8 cellular contexts compared by ENCODE assay signal in the genomic region with DNA sequence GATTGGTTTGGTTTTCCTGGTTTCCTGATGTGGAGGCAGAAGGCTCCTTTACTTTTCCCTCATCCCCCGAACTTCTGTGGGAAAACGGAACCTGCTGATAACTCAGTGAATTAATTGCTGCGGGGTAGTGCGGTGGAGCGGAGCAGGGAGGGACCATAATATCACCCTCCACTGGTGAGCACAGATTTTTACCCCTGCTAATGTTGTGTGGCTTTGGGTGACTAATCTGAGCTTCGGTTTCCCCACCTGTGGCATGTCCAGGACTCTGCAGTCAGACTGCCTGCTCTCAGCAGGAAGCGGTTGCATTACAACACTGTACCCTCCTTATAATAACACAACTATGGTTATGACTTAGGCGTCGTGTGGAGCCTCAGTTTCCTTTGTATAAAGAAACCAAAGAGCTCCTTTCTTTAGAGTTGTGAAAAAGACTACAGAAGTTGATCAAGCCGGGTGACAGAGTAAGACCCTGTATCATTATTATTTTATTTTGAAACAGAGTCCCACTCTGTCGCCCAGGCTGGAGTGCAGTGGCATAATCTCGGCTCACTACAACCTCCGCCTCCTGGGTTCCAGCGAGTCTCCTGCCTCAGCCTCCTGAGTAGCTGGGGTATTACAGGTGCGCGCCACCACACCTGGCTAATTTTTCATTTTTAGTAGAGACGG. TPM values are rescaled to one million over a fixed set of nuclear protein-coding genes. Genes with fewer than 3 reads are reported as not detected.
DNase-seq lines count a peak whose midpoint lies in the region; ATAC-seq and TF ChIP-seq lines count a peak whose summit lies in the region.

No MANE protein-coding gene starts in this region.

- H3K4me2 ChIP-seq in mammary epithelial cell (ENCODE audit: insufficient read depth, low read depth, low read length) (peak overlapping the region; percentile 41), neuronal stem cell (ENCODE audit: insufficient read depth, low read length, poor library complexity, severe bottlenecking) (no peak overlapping the region)

- no peaks in the 10 kb centered on the region for H4K20me1 ChIP-seq in mammary epithelial cell (ENCODE audit: insufficient read depth, low read length)

- DNase-seq in cardiac muscle cell (ENCODE audit: low read depth in 1 of 2, low spot score in 1 of 2) (peak in 1 of 2 donors; percentile 70), Right ventricle myocardium inferior (ENCODE audit: missing footprints) (no peak), SK-N-MC (ENCODE audit: low read depth, low spot score) (peak; percentile 24), mammary epithelial cell (peak; percentile 86), neuronal stem cell (ENCODE audit: low spot score) (no peak), NCI-H1436 treated with DMSO at 0.1 percent for 48 hours (lab: John Stamatoyannopoulos, UW) (no peak), NCI-H1694 (lab: John Stamatoyannopoulos, UW) (no peak)

- H3K27ac ChIP-seq in cardiac muscle cell (peak overlapping the region; percentile 99), SK-N-MC (peak overlapping the region; percentile 100), mammary epithelial cell (ENCODE audit: insufficient read depth, low read depth, low read length) (peak overlapping the region; percentile 69), neuronal stem cell (replicated peaks; ENCODE audit: low read length) (no peak overlapping the region)

- no peak overlapping the region for H3K4ac ChIP-seq in neuronal stem cell (ENCODE audit: low read length)

- H3K79me2 ChIP-seq in mammary epithelial cell (ENCODE audit: insufficient read depth, low read length) = peaks cover 25% of the 10 kb centered on the region

- ATAC-seq in Right ventricle myocardium inferior (no peak), HG03064 (IDR thresholded peaks at IDR 0.05; ENCODE audit: low read depth, unreplicated experiment) (peak; percentile 59)

- H2BK5ac ChIP-seq in neuronal stem cell (ENCODE audit: low read length) = no peak overlapping the region

- H3K36me3 ChIP-seq in cardiac muscle cell (no peaks in the 10 kb centered on the region), SK-N-MC (ENCODE audit: insufficient read depth, low read length) (peaks cover 7% of the 10 kb centered on the region), mammary epithelial cell (ENCODE audit: insufficient read depth, low read length) (no peaks in the 10 kb centered on the region), neuronal stem cell (replicated peaks in 1 of 2; ENCODE audit: control insufficient read depth in 2 of 2, insufficient read depth in 2 of 2, low read length in 2 of 2) (peaks cover 0 to 1% of the 10 kb centered on the region in 2 donors)

- BruUV-seq in mammary epithelial cell (replicated peaks; lab: Mats Ljungman, UMichigan) = no TSS peak

- H3K4me1 ChIP-seq in cardiac muscle cell (ENCODE audit: low read depth) (peaks cover 16% of the 10 kb centered on the region), mammary epithelial cell (ENCODE audit: insufficient read depth, low read length) (peaks cover 38% of the 10 kb centered on the region), neuronal stem cell (ENCODE audit: control insufficient read depth in 2 of 2, insufficient read depth in 1 of 2, low read depth in 1 of 2, low read length in 2 of 2) (peaks cover 19 to 34% of the 10 kb centered on the region in 2 donors)

- intact Hi-C loops in Right ventricle myocardium inferior (cut with DNase I) (no loop called here), mammary epithelial cell (cut with micrococcal nuclease) (no loop called here)

- H3K14ac ChIP-seq in neuronal stem cell (ENCODE audit: low read length) = no peak overlapping the region

- dilution Hi-C loops in mammary epithelial cell (cut with HindIII; ENCODE audit: low sequenced_read_pairs) = no loop called here

- no peak overlapping the region for H2BK120ac ChIP-seq in neuronal stem cell (ENCODE audit: low read depth, low read length)

- TF ChIP-seq CTCF in cardiac muscle cell (IDR thresholded peaks at IDR 0.05; ENCODE audit: low read depth, low read length) (no peak), mammary epithelial cell (conservative IDR thresholded peaks at IDR 0.05 in 1 of 2, IDR thresholded peaks at IDR 0.05 in 1 of 2; ENCODE audit: extremely low read depth in 1 of 2, insufficient read depth in 1 of 2, low read depth in 1 of 2, low read length in 2 of 2) (no peak)

- H3K79me1 ChIP-seq in neuronal stem cell (ENCODE audit: low read depth, low read length) = no peaks in the 10 kb centered on the region

- H2BK12ac ChIP-seq in neuronal stem cell (ENCODE audit: low read length) = no peak overlapping the region

- H3K18ac ChIP-seq in neuronal stem cell (ENCODE audit: low read length) = peak overlapping the region; percentile 3

- H2AFZ ChIP-seq in mammary epithelial cell (ENCODE audit: low read depth, low read length) = peak overlapping the region; percentile 49
- H2AFZ ChIP-seq in neuronal stem cell (ENCODE audit: low read length) = no peak overlapping the region

- H3K23ac ChIP-seq in neuronal stem cell (ENCODE audit: low read depth, low read length, poor library complexity) = no peak overlapping the region

- H3K9me3 ChIP-seq in cardiac muscle cell (ENCODE audit: low read depth) (no peaks in the 10 kb centered on the region), SK-N-MC (ENCODE audit: low read depth, low read length) (no peaks in the 10 kb centered on the region), mammary epithelial cell (replicated peaks; ENCODE audit: insufficient read depth, low read length) (no peaks in the 10 kb centered on the region), neuronal stem cell (replicated peaks in 1 of 2; ENCODE audit: control insufficient read depth in 2 of 2, insufficient read depth in 1 of 2, low read depth in 1 of 2, low read length in 2 of 2) (no peaks in the 10 kb centered on the region)

- H4K91ac ChIP-seq in neuronal stem cell (ENCODE audit: low read depth, low read length, poor library complexity) = no peak overlapping the region

- H4K8ac ChIP-seq in neuronal stem cell (ENCODE audit: low read depth, low read length) = no peak overlapping the region

- H2BK15ac ChIP-seq in neuronal stem cell (ENCODE audit: low read length) = no peak overlapping the region

- H3K9ac ChIP-seq in SK-N-MC (ENCODE audit: insufficient read length) (peak overlapping the region; percentile 16), mammary epithelial cell (ENCODE audit: insufficient read depth, low read length) (peak overlapping the region; percentile 9), neuronal stem cell (ENCODE audit: low read depth, low read length, poor library complexity) (no peak overlapping the region)

- WGBS in mammary epithelial cell (ENCODE audit: low coverage, missing lambda C conversion rate) = 68% methylated on average over 17 of the region's 17 CpGs
- no CpG with 5 or more reads among the region's 17 CpGs for WGBS in neuronal stem cell (ENCODE audit: extremely low coverage in 2 of 2, insufficient read length in 2 of 2, insufficient replicate concordance in 1 of 2), 2 donors

- H2AK5ac ChIP-seq in neuronal stem cell (ENCODE audit: low read depth, low read length) = no peak overlapping the region

- H3K4me3 ChIP-seq in cardiac muscle cell = no peak overlapping the region
- H3K4me3 ChIP-seq in SK-N-MC = peak overlapping the region; percentile 23; the same call in 1 of the 2 replicates
- no peak overlapping the region for H3K4me3 ChIP-seq in mammary epithelial cell (replicated peaks in 1 of 3; ENCODE audit: insufficient read depth in 1 of 3, low read depth in 2 of 3, low read length in 3 of 3)
- H3K4me3 ChIP-seq in neuronal stem cell (ENCODE audit: low read length in 2 of 2) = no peak overlapping the region

- H3K27me3 ChIP-seq in cardiac muscle cell = no peaks in the 10 kb centered on the region
- H3K27me3 ChIP-seq in mammary epithelial cell (ENCODE audit: insufficient read depth, low read length) = no peaks in the 10 kb centered on the region
- H3K27me3 ChIP-seq in neuronal stem cell (ENCODE audit: control insufficient read depth in 3 of 3, insufficient read depth in 3 of 3, low read depth in 1 of 3, low read length in 3 of 3) = peaks cover 0 to 27% (median 13%) of the 10 kb centered on the region in 3 experiments

- in situ Hi-C loops in mammary epithelial cell (cut with MboI; ENCODE audit: low sequenced_read_pairs in 2 of 2) = no loop called here

- CTCF ChIA-PET in mammary epithelial cell (lab: Charles Lee; ENCODE audit: low non-redundant PET) = no interaction called here

RNA-seq across cellular contexts. Expression of a gene that starts 2.2 kb away (rescaled TPM):
- 596 and 766 TPM in 2 replicates for total RNA-seq in cardiac muscle cell
- 152 and 223 TPM in 2 replicates for polyA plus RNA-seq in cardiac muscle cell
- 98.9 TPM for total RNA-seq in Right ventricle myocardium inferior
- total RNA-seq in mammary epithelial cell = 10 to 100 TPM; 66.2 to 86.1 TPM
- polyA plus RNA-seq in mammary epithelial cell = 206 TPM
- polyA minus RNA-seq in mammary epithelial cell = 20.0 TPM
- polyA plus RNA-seq in neuronal stem cell (2013, experiment 1 of 2) = 60.4 TPM
- 58.3 TPM for polyA plus RNA-seq in neuronal stem cell (2013, experiment 2 of 2)

RNA-seq across cellular contexts. Expression of a gene that starts 34.8 kb away (rescaled TPM):
- not detected in 2 replicates for total RNA-seq in cardiac muscle cell
- 0.81 and 0.97 TPM in 2 replicates for polyA plus RNA-seq in cardiac muscle cell
- total RNA-seq in Right ventricle myocardium inferior = 7.1 TPM
- not detected for total RNA-seq in mammary epithelial cell
- not detected for polyA plus RNA-seq in mammary epithelial cell
- not detected for polyA minus RNA-seq in mammary epithelial cell
- 0.10 TPM for polyA plus RNA-seq in neuronal stem cell (2013, experiment 1 of 2)
- polyA plus RNA-seq in neuronal stem cell (2013, experiment 2 of 2) = not detected

Comparison
In these comparisons a context has a peak if more than half of its experiments do, and no peak if none do; other contexts are left out.
1. DNase-seq: peak in SK-N-MC (single experiment) and mammary epithelial cell (single experiment); none in Right ventricle myocardium inferior (single experiment), neuronal stem cell (single experiment), NCI-H1436 treated with DMSO at 0.1 percent for 48 hours (single experiment) and NCI-H1694 (single experiment).